ENCODE assay signal across 9 cellular contexts in the genomic region with DNA sequence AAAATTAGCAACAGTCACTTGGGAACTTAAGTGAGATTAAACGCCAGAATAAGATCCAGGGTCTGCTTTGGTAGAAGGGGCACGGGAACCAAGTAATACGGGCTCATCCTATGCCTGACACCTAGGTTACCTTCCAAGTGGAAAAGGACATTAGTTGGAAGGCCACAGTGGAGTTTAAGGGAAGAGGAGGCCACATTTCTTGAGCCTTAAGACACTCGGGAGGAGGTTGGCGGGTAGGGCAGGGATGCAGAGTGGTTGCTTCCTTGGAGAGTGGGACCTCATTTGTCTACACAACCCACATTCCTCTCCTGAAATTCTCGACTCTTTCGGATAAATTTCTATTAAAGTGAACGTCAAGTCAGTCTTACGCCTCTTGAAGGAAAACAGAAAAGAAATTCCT. TPM values are rescaled to one million over a fixed set of nuclear protein-coding genes. Genes with fewer than 3 reads are reported as not detected.
DNase-seq lines count a peak whose midpoint lies in the region; ATAC-seq, FAIRE-seq and TF ChIP-seq lines count a peak whose summit lies in the region.
"Had no signal": no experiment of that assay in that cellular context is flagged by ENCODE, and none has a peak within 500 bp of the region (broad histone marks: within the 10 kb centered on the region; RNA-seq: fewer than 3 reads in every experiment).

No MANE protein-coding gene starts in this region.

- peak overlapping the region; percentile 77 for H2AFZ ChIP-seq in fibroblast of lung (ENCODE audit: low read length)

- 44 to 45% methylated on average over 9 of the region's 9 CpGs for WGBS in pancreas, 2 donors

- H3K4me2 ChIP-seq in fibroblast of lung (ENCODE audit: extremely low read depth, insufficient read depth, low read length): peak overlapping the region; percentile 63

- peak overlapping the region; percentile 31 for H3K27ac ChIP-seq in fibroblast of lung (ENCODE audit: insufficient read depth, low read length)
- H3K27ac ChIP-seq in pancreas: peak overlapping the region in 3 of 4 donors; percentile 39 to 45 (median 43)
- H3K27ac ChIP-seq: neutrophil had no signal

- ATAC-seq in T-helper 17 cell: no peak
- peak in 3 of 4 donors; percentile 6 to 11 (median 9) for ATAC-seq in pancreas

- H3K4me1 Mint-ChIP-seq in CD14-positive monocyte: peaks cover 12% of the 10 kb centered on the region
- peaks cover 14% of the 10 kb centered on the region for H3K4me1 Mint-ChIP-seq in T-helper 17 cell

- H3K27ac Mint-ChIP-seq in CD14-positive monocyte: peak overlapping the region in 1 of 7 donors; percentile 54
- peak overlapping the region; percentile 94 for H3K27ac Mint-ChIP-seq in T-helper 17 cell

- peak overlapping the region in 3 of 4 experiments; percentile 4 to 74 (median 67) for H3K4me3 ChIP-seq in fibroblast of lung (replicated peaks in 1 of 4; ENCODE audit: control extremely low read depth in 1 of 4, insufficient read depth in 1 of 4, low read depth in 3 of 4, low read length in 4 of 4)
- H3K4me3 ChIP-seq in pancreas: peak overlapping the region in 3 of 4 donors; percentile 40 to 56 (median 49)

- intact Hi-C loops in CD14-positive monocyte (cut with micrococcal nuclease): no loop called here
- intact Hi-C loops in pancreas (cut with DNase I): no loop called here

- no peak overlapping the region for H3K9ac ChIP-seq in fibroblast of lung (ENCODE audit: insufficient read depth, low read length)

- H3K27me3 ChIP-seq in fibroblast of lung (ENCODE audit: control insufficient read depth, insufficient read depth, low read length) (no peaks in the 10 kb centered on the region), pancreas (no peaks in the 10 kb centered on the region)

- DNase-seq in CD14-positive monocyte (ENCODE audit: low spot score) (no peak), T-helper 17 cell (no peak), fibroblast of lung (ENCODE audit: low read depth in 2 of 2) (no peak), pancreas (no peak), DMS 273 (lab: John Stamatoyannopoulos, UW; ENCODE audit: unreplicated experiment) (no peak), COR-L47 (lab: John Stamatoyannopoulos, UW) (no peak), AML-193 (lab: John Stamatoyannopoulos, UW) (no peak)
- no peak for DNase-seq in stimulated activated naive CD4-positive, alpha-beta T cell (lab: John Stamatoyannopoulos, UW)

- H3K36me3 ChIP-seq in fibroblast of lung (ENCODE audit: control insufficient read depth, insufficient read depth, low read length) (no peaks in the 10 kb centered on the region), pancreas (no peaks in the 10 kb centered on the region)
- H3K36me3 ChIP-seq: neutrophil had no signal

- no peak for FAIRE-seq in pancreas (lab: Jason Lieb, UNC)

- no peaks in the 10 kb centered on the region for H3K9me3 ChIP-seq in T-helper 17 cell (ENCODE audit: control insufficient read depth, low read length, poor library complexity, severe bottlenecking)
- H3K9me3 ChIP-seq in fibroblast of lung (ENCODE audit: control insufficient read depth, insufficient read depth, low read depth, low read length): no peaks in the 10 kb centered on the region
- no peaks in the 10 kb centered on the region for H3K9me3 ChIP-seq in pancreas
- H3K9me3 ChIP-seq: neutrophil had no signal

- no peaks in the 10 kb centered on the region for H3K36me3 Mint-ChIP-seq in CD14-positive monocyte
- no peaks in the 10 kb centered on the region for H3K36me3 Mint-ChIP-seq in T-helper 17 cell (ENCODE audit: low read depth)

- H3K4me1 ChIP-seq in fibroblast of lung (ENCODE audit: control insufficient read depth, extremely low read depth, insufficient read depth, low read length): no peaks in the 10 kb centered on the region
- no peaks in the 10 kb centered on the region for H3K4me1 ChIP-seq in pancreas

- H4K20me1 ChIP-seq in fibroblast of lung (ENCODE audit: control insufficient read depth, extremely low read depth, insufficient read depth, low read length): no peaks in the 10 kb centered on the region

- H3K27me3 Mint-ChIP-seq in CD14-positive monocyte (ENCODE audit: low read depth in 3 of 3): peaks cover 6 to 26% (median 8%) of the 10 kb centered on the region in 3 donors
- peaks cover 5% of the 10 kb centered on the region for H3K27me3 Mint-ChIP-seq in T-helper 17 cell

- no peaks in the 10 kb centered on the region for H3K79me2 ChIP-seq in fibroblast of lung (ENCODE audit: control insufficient read depth, insufficient read depth, low read length)

- peaks cover 2 to 11% (median 10%) of the 10 kb centered on the region in 7 donors for H3K9me3 Mint-ChIP-seq in CD14-positive monocyte

- H3K4me3 Mint-ChIP-seq in CD14-positive monocyte (peak overlapping the region; percentile 83 to 92), T-helper 17 cell (peak overlapping the region; percentile 88)

- no peak for TF ChIP-seq CTCF in CD14-positive monocyte (IDR thresholded peaks at IDR 0.05)
- no peak for TF ChIP-seq CTCF in fibroblast of lung (conservative IDR thresholded peaks at IDR 0.05 in 1 of 2, IDR thresholded peaks at IDR 0.05 in 1 of 2; ENCODE audit: low read depth in 1 of 2, low read length in 2 of 2)
- TF ChIP-seq CTCF in pancreas (IDR thresholded peaks at IDR 0.05): no peak

RNA-seq across cellular contexts. Expression of gene DNAH6, which starts 0.5 kb away (rescaled TPM):
- polyA plus RNA-seq in CD14-positive monocyte (not detected), fibroblast of lung (0.01 TPM in 1 of 2 replicates, not detected in the other), pancreas (under 1 TPM; 0.19 to 0.59 TPM)
- total RNA-seq in T-helper 17 cell (1 to 10 TPM in 1 of 2 donors, under 1 TPM in 1; 0.52 to 1.0 TPM), fibroblast of lung (under 0.01 TPM in 2 replicates), pancreas (1 to 10 TPM in 1 of 6 donors, under 1 TPM in 5; 0.54 to 1.6 (median 0.91) TPM)
- not detected in 2 replicates for polyA plus RNA-seq in fibroblast of lung (2012)
- polyA minus RNA-seq in fibroblast of lung (ENCODE audit: low replicate concordance): not detected in 2 replicates

RNA-seq across cellular contexts. Expression of gene SUCLG1, which starts 56.7 kb away (rescaled TPM):
- 100 to 1,000 TPM in 1 of 2 donors, 10 to 100 TPM in 1; 98.9 to 114 TPM for polyA plus RNA-seq in CD14-positive monocyte
- total RNA-seq in T-helper 17 cell: 10 to 100 TPM; 45.8 to 51.1 TPM
- 63.1 and 71.1 TPM in 2 replicates for total RNA-seq in fibroblast of lung
- 50.0 and 53.0 TPM in 2 replicates for polyA plus RNA-seq in fibroblast of lung
- polyA plus RNA-seq in fibroblast of lung (2012): 66.2 and 74.9 TPM in 2 replicates
- polyA minus RNA-seq in fibroblast of lung (ENCODE audit: low replicate concordance): 11.1 and 20.0 TPM in 2 replicates
- total RNA-seq in pancreas: 10 to 100 TPM; 33.1 to 49.6 (median 40.7) TPM
- polyA plus RNA-seq in pancreas: 10 to 100 TPM; 43.8 to 69.5 TPM
